In genomic region chr5:137344723-137345322, GRCh38 we compare ENCODE assay signal across 8 cellular contexts.
DNase-seq lines count a peak whose midpoint lies in the region; ATAC-seq, FAIRE-seq and TF ChIP-seq lines count a peak whose summit lies in the region.

No MANE protein-coding gene starts in this region.

- peak; percentile 65 to 82 for TF ChIP-seq RAD21 in A549 (conservative IDR thresholded peaks at IDR 0.05 in 1 of 2, IDR thresholded peaks at IDR 0.05 in 1 of 2)

- ATAC-seq in A549 (peak in 1 of 2 experiments; percentile 73; a peak in 4 of 6 replicates), HG03159 (IDR thresholded peaks at IDR 0.05; ENCODE audit: unreplicated experiment) (no peak)

- TF ChIP-seq CTCF in A549 (IDR thresholded peaks at IDR 0.05): peak; percentile 72
- TF ChIP-seq CTCF in transverse colon (IDR thresholded peaks at IDR 0.05): peak; percentile 73 to 82 (median 74)

- H3K9ac ChIP-seq in adipocyte (ENCODE audit: low read length): no peak overlapping the region

- H3K4me1 ChIP-seq in A549 (no peaks in the 10 kb centered on the region), adipocyte (ENCODE audit: control insufficient read depth, insufficient read depth, low read length) (peaks cover 15% of the 10 kb centered on the region), transverse colon (no peaks in the 10 kb centered on the region)

- peak; percentile 18 to 60 for DNase-seq in A549 (ENCODE audit: low read depth in 1 of 2, low spot score in 1 of 2)
- DNase-seq in ELR (ENCODE audit: low read depth): peak; percentile 70
- DNase-seq in NCI-H2029 (lab: John Stamatoyannopoulos, UW): peak; percentile 32
- DNase-seq in adipocyte (ENCODE audit: low read depth): peak; percentile 72
- DNase-seq in iPS-NIHi7 (ENCODE audit: extremely low spot score): peak; percentile 64
- peak; percentile 33 for DNase-seq in transverse colon
- no peak for DNase-seq in retina

- no peak for FAIRE-seq in A549 (lab: Jason Lieb, UNC)

- H3K4me3 ChIP-seq in A549 (no peak overlapping the region), adipocyte (ENCODE audit: low read length) (no peak overlapping the region), transverse colon (no peak overlapping the region)

- H3K36me3 ChIP-seq in adipocyte (ENCODE audit: control insufficient read depth, insufficient read depth, low read length, severe bottlenecking) (no peaks in the 10 kb centered on the region), transverse colon (no peaks in the 10 kb centered on the region)

- WGBS in A549 (ENCODE audit: missing lambda C conversion rate): 7% methylated on average over 6 of the region's 6 CpGs
- WGBS in transverse colon (ENCODE audit: low coverage in 1 of 2), 2 donors: 28% methylated on average over 5 to 6 of the region's 6 CpGs

- intact Hi-C loops in transverse colon (cut with DNase I; ENCODE audit: low total_unique reads): loop anchor here (10.0 kb wide), 1 partner anchor 150 kb away; the partner anchor contains the start of gene SPOCK1

- in situ Hi-C loops in transverse colon (cut with MboI; ENCODE audit: low pct_ligation_motif_present in 1 of 4, low pct_unique_long_range_greater_than_20kb in 1 of 4, low sequenced_read_pairs in 3 of 4): no loop called here

- H3K9me3 ChIP-seq in A549 (no peaks in the 10 kb centered on the region), adipocyte (ENCODE audit: control insufficient read depth, low read length) (no peaks in the 10 kb centered on the region), transverse colon (no peaks in the 10 kb centered on the region)

- H3K27ac ChIP-seq in A549 (no peak overlapping the region), transverse colon (no peak overlapping the region)

- POLR2A ChIA-PET in A549 (lab: Yijun Ruan, JAX): no interaction called here

- TF ChIP-seq EP300 in A549 (IDR thresholded peaks at IDR 0.05) (no peak), transverse colon (IDR thresholded peaks at IDR 0.05; ENCODE audit: low read depth) (no peak)

- CTCF ChIA-PET in A549 (lab: Yijun Ruan, JAX): interaction anchor here (0.6 to 6.3 kb wide), 27 partner anchors 8 to 542 kb away, joined by 3 to 41 read pairs (median 4); partner anchors contain the start of gene SPOCK1

- H3K27me3 ChIP-seq in adipocyte (replicated peaks; ENCODE audit: control insufficient read depth, insufficient read depth, low read length) (no peaks in the 10 kb centered on the region), transverse colon (no peaks in the 10 kb centered on the region)

- TF ChIP-seq POLR2A in A549 (IDR thresholded peaks at IDR 0.05; ENCODE audit: low read length) (no peak), transverse colon (IDR thresholded peaks at IDR 0.05) (no peak)

- no peak overlapping the region for H3K4me2 ChIP-seq in A549

TF ChIP-seq in A549, 52 proteins besides CTCF, POLR2A, EP300 and RAD21:
- peak; percentile 83 for TF ChIP-seq SMC3 (IDR thresholded peaks at IDR 0.05)
- TF ChIP-seq MAFK (IDR thresholded peaks at IDR 0.05; ENCODE audit: partially characterized antibody): peak; percentile 8
- TF ChIP-seq NFE2L2 (conservative IDR thresholded peaks at IDR 0.05; ENCODE audit: low read length): no peak
- no peak for TF ChIP-seq MYC (IDR thresholded peaks at IDR 0.05; ENCODE audit: borderline replicate concordance, low read length)
- TF ChIP-seq E2F6 (IDR thresholded peaks at IDR 0.05; ENCODE audit: borderline replicate concordance, low read depth): no peak
